8 cellular contexts compared by ENCODE assay signal in the genomic region with DNA sequence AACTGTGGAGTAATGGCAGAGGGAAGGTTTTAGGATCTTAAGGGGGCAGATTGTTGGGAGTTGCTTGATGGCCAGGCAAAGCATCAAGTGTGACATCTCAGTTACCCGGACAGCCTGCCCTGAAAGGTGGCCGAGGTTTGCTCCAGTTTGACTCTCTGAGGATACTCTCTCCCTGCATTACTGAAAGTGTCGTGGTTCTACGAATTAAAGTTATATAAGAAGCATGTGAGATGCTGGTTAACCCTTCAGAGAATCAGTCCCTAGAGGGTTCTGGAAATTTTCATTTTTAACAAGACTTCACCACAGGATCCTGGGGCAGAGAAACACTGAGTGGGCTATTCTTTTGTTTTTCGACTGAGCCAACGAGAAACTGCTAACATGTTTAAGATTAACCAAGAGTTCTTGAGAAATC. TPM values are rescaled to one million over a fixed set of nuclear protein-coding genes. Genes with fewer than 3 reads are reported as not detected.
DNase-seq lines count a peak whose midpoint lies in the region; ATAC-seq and TF ChIP-seq lines count a peak whose summit lies in the region.

No MANE protein-coding gene starts in this region.

- H3K4me3 Mint-ChIP-seq in T-helper 2 cell treated with Interferon-gamma antibody and Interleukin-4, amounts not matched to agents 5 μg/mL and 100 μg/mL, for 36 hours: peak overlapping the region; percentile 93

- no peak for DNase-seq in T-helper 2 cell treated with Interferon-gamma antibody and Interleukin-4, amounts not matched to agents 5 μg/mL and 100 μg/mL, for 36 hours (ENCODE audit: low spot score)
- DNase-seq in T-helper 2 cell (no peak), SJSA1 (ENCODE audit: low read depth in 1 of 2, low spot score in 2 of 2) (no peak), foreskin keratinocyte (no peak), COR-L47 (lab: John Stamatoyannopoulos, UW) (no peak)
- DNase-seq in stimulated activated CD8-positive, alpha-beta memory T cell treated with anti-CD3 and anti-CD28 coated beads, Interleukin-4, amount 100 ng/mL, for 48 hours: no peak
- no peak for DNase-seq in activated CD8-positive, alpha-beta memory T cell treated with anti-CD3 and anti-CD28 coated beads, Interleukin-2, amount 50 U/mL, for 4 hours

- H3K27ac ChIP-seq in SJSA1: peak overlapping the region; percentile 100
- H3K27ac ChIP-seq in foreskin keratinocyte: peak overlapping the region; percentile 99
- peak overlapping the region in 20 of 21 experiments; percentile 93 to 100 (median 99) for H3K27ac ChIP-seq in skin epidermis

- H3K27ac Mint-ChIP-seq in T-helper 2 cell treated with Interferon-gamma antibody and Interleukin-4, amounts not matched to agents 5 μg/mL and 100 μg/mL, for 36 hours: peak overlapping the region; percentile 99

- peaks cover 2% of the 10 kb centered on the region for H3K27me3 Mint-ChIP-seq in T-helper 2 cell treated with Interferon-gamma antibody and Interleukin-4, amounts not matched to agents 5 μg/mL and 100 μg/mL, for 36 hours (ENCODE audit: low read depth)

- no peak for ATAC-seq in foreskin keratinocyte

- H3K4me1 ChIP-seq in SJSA1 (replicated peaks) (peaks cover 20% of the 10 kb centered on the region), foreskin keratinocyte (peaks cover 8% of the 10 kb centered on the region)

- no peaks in the 10 kb centered on the region for H3K27me3 ChIP-seq in SJSA1 (replicated peaks)
- H3K27me3 ChIP-seq in foreskin keratinocyte: no peaks in the 10 kb centered on the region

- peak overlapping the region; percentile 96 for H3K4me3 ChIP-seq in SJSA1
- H3K4me3 ChIP-seq in skin epidermis: peak overlapping the region; percentile 53 to 91 (median 75)

- peaks cover 29% of the 10 kb centered on the region for H3K36me3 ChIP-seq in SJSA1

- no peaks in the 10 kb centered on the region for H3K9me3 Mint-ChIP-seq in T-helper 2 cell treated with Interferon-gamma antibody and Interleukin-4, amounts not matched to agents 5 μg/mL and 100 μg/mL, for 36 hours

- H3K36me3 Mint-ChIP-seq in T-helper 2 cell treated with Interferon-gamma antibody and Interleukin-4, amounts not matched to agents 5 μg/mL and 100 μg/mL, for 36 hours (ENCODE audit: low read depth): peaks cover 23% of the 10 kb centered on the region

- H3K4me1 Mint-ChIP-seq in T-helper 2 cell treated with Interferon-gamma antibody and Interleukin-4, amounts not matched to agents 5 μg/mL and 100 μg/mL, for 36 hours (ENCODE audit: low read depth): peaks cover 29% of the 10 kb centered on the region

- TF ChIP-seq CTCF in foreskin keratinocyte (conservative IDR thresholded peaks at IDR 0.05): no peak

- no peaks in the 10 kb centered on the region for H3K9me3 ChIP-seq in SJSA1 (replicated peaks)

RNA-seq across cellular contexts. Expression of a gene that starts 0.7 kb away (rescaled TPM):
- total RNA-seq in SJSA1 (2014; rRNA removed; shearing (Covaris generic)): 46.6 and 65.2 TPM in 2 replicates
- total RNA-seq in foreskin keratinocyte: 28.7 and 30.2 TPM in 2 replicates
- 10.0 and 11.5 TPM in 2 replicates for polyA plus RNA-seq in foreskin keratinocyte
